Comparison of ENCODE assay signal across 12 cellular contexts in genomic region chr1:15139654-15140350, GRCh38. TPM values are rescaled to one million over a fixed set of nuclear protein-coding genes. Genes with fewer than 3 reads are reported as not detected.
DNase-seq lines count a peak whose midpoint lies in the region; ATAC-seq, FAIRE-seq and TF ChIP-seq lines count a peak whose summit lies in the region.
"Had no signal": no experiment of that assay in that cellular context is flagged by ENCODE, and none has a peak within 500 bp of the region (broad histone marks: within the 10 kb centered on the region; RNA-seq: fewer than 3 reads in every experiment).

No MANE protein-coding gene starts in this region.

- H3K27ac ChIP-seq in right atrium auricular region, result no peak overlapping the region
- peak overlapping the region in 4 of 5 donors; percentile 19 to 91 (median 86) for H3K27ac ChIP-seq in adrenal gland
- no peak overlapping the region for H3K27ac ChIP-seq in iPS-20b (ENCODE audit: low read length)
- H3K27ac ChIP-seq: breast epithelium, VCaP had no signal

- FAIRE-seq in urothelium cell line (lab: Jason Lieb, UNC), result no peak
- FAIRE-seq: G401.6 had no signal

- 36 to 53% (median 40%) methylated on average over 8 to 15 of the region's 15 CpGs for WGBS in adrenal gland, 4 donors

- H3K4me3 ChIP-seq in right atrium auricular region (no peak overlapping the region), adrenal gland (no peak overlapping the region), iPS-20b (ENCODE audit: low read length) (no peak overlapping the region)
- H3K4me3 ChIP-seq: breast epithelium had no signal

- no peaks in the 10 kb centered on the region for H3K4me1 ChIP-seq in right atrium auricular region
- H3K4me1 ChIP-seq in adrenal gland (replicated peaks in 1 of 2), result peaks cover 18 to 58% of the 10 kb centered on the region in 2 donors
- H3K4me1 ChIP-seq in iPS-20b (ENCODE audit: insufficient read depth, low read length), result peaks cover 9% of the 10 kb centered on the region; the same call in 1 of the 2 replicates
- H3K4me1 ChIP-seq: breast epithelium had no signal

- TF ChIP-seq POLR2A in adrenal gland (IDR thresholded peaks at IDR 0.05), result peak in 1 of 2 donors; percentile 40

- DNase-seq in Right ventricle myocardium superior (peak; percentile 48), right atrium auricular region (ENCODE audit: low spot score) (no peak), adrenal gland (peak in 6 of 7 donors; percentile 62 to 90 (median 76)), urothelium cell line (ENCODE audit: low spot score) (peak; percentile 32), head of caudate nucleus (no peak), NCI-H2196 (lab: John Stamatoyannopoulos, UW; ENCODE audit: unreplicated experiment) (no peak)
- no peak for DNase-seq in activated CD8-positive, alpha-beta memory T cell treated with anti-CD3 and anti-CD28 coated beads, Interleukin-2, amount 50 U/mL, for 4 hours
- DNase-seq: activated T-cell treated with anti-CD3 and anti-CD28 coated beads, Interleukin-2, amount 50 U/mL, for 72 hours had no signal

- ATAC-seq in Right ventricle myocardium superior (ENCODE audit: poor library complexity), result peak; percentile 73
- ATAC-seq: activated T-cell treated with anti-CD3 and anti-CD28 coated beads, Interleukin-2, amount 50 U/mL, for 72 hours had no signal

- intact Hi-C loops in Right ventricle myocardium superior (cut with DNase I), result no loop called here
- intact Hi-C loops in adrenal gland (cut with DNase I), result no loop called here
- intact Hi-C loops in head of caudate nucleus (cut with DNase I), result no loop called here

- H3K27me3 ChIP-seq in right atrium auricular region (no peaks in the 10 kb centered on the region), adrenal gland (no peaks in the 10 kb centered on the region), iPS-20b (ENCODE audit: insufficient read depth, low read length) (no peaks in the 10 kb centered on the region)
- H3K27me3 ChIP-seq: breast epithelium had no signal

- H3K9me3 ChIP-seq in right atrium auricular region, result no peaks in the 10 kb centered on the region
- H3K9me3 ChIP-seq in adrenal gland (replicated peaks in 1 of 3), result no peaks in the 10 kb centered on the region
- no peaks in the 10 kb centered on the region for H3K9me3 ChIP-seq in iPS-20b (ENCODE audit: insufficient read depth, low read depth, low read length)
- H3K9me3 ChIP-seq: breast epithelium had no signal

- no peaks in the 10 kb centered on the region for H3K36me3 ChIP-seq in right atrium auricular region
- H3K36me3 ChIP-seq in adrenal gland (replicated peaks in 1 of 2), result no peaks in the 10 kb centered on the region
- no peaks in the 10 kb centered on the region for H3K36me3 ChIP-seq in iPS-20b (ENCODE audit: insufficient read depth, low read depth, low read length)
- H3K36me3 ChIP-seq: breast epithelium had no signal

- H3K9ac ChIP-seq in iPS-20b (ENCODE audit: low read depth, low read length), result 0 out of 2 replicates have a peak overlapping the region, but pooled peaks have one; percentile 37

- TF ChIP-seq CTCF in right atrium auricular region (IDR thresholded peaks at IDR 0.05) (no peak), adrenal gland (IDR thresholded peaks at IDR 0.05) (no peak)

RNA-seq across cellular contexts. Expression of gene TMEM51, which starts 13.7 kb away (rescaled TPM):
- total RNA-seq in Right ventricle myocardium superior, result 3.4 TPM
- total RNA-seq in right atrium auricular region, result 1 to 10 TPM; 3.2 to 6.6 TPM
- total RNA-seq in adrenal gland, result 10 to 100 TPM; 25.0 to 46.5 (median 35.8) TPM
- polyA plus RNA-seq in adrenal gland, result 10 to 100 TPM; 14.6 to 35.9 (median 19.7) TPM
- total RNA-seq: activated T-cell treated with anti-CD3 and anti-CD28 coated beads, Interleukin-2, amount 50 U/mL, for 72 hours had no signal

Comparison
In these comparisons a context has a peak if more than half of its experiments do, and no peak if none do; other contexts are left out.
1. DNase-seq: peak in Right ventricle myocardium superior (single experiment), adrenal gland (6 of 7) and urothelium cell line (single experiment); none in right atrium auricular region (single experiment), head of caudate nucleus (0 of 42), NCI-H2196 (single experiment) and activated CD8-positive, alpha-beta memory T cell treated with anti-CD3 and anti-CD28 coated beads, Interleukin-2, amount 50 U/mL, for 4 hours (single experiment).
2. H3K27ac ChIP-seq: peak in adrenal gland (4 of 5); none in right atrium auricular region (0 of 2) and iPS-20b (single experiment).